36 cellular contexts compared by ENCODE assay signal in the genomic region with DNA sequence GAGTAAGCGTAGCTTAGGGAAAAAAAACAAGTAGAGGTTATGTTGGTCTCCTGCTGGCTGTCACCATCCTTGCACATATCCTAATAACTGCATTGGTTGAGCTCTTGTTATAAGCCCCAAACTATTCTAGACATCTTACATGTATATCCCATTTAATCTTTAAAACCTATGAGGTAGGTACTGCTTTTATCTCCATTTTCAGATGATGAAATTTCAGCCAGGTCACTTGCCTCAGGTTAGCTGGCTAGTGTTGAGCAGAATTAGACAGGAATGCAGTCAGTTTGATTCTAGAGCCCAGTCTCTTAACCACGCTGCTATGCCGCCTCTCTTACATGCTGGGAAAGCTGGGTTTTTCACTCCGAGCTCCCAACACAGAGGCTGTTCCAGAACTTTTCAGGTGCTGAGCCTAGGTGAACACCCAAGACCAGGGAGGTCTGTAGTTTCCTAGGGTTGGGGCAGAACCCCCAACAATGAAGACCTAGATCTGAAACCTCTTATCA.
"Had no signal": no experiment of that assay in that cellular context is flagged by ENCODE, and none has a peak within 500 bp of the region (broad histone marks: within the 10 kb centered on the region; RNA-seq: fewer than 3 reads in every experiment).

No MANE protein-coding gene starts in this region.

- H3K4me3 ChIP-seq: breast epithelium, cardiac muscle cell, coronary artery, dorsolateral prefrontal cortex, esophagus muscularis mucosa, gastrocnemius medialis, heart left ventricle had no signal

- H3K36me3 ChIP-seq: breast epithelium, cardiac muscle cell, gastrocnemius medialis had no signal

- H3K27me3 ChIP-seq: breast epithelium, cardiac muscle cell, dorsolateral prefrontal cortex, esophagus muscularis mucosa, foreskin keratinocyte, gastrocnemius medialis, heart left ventricle had no signal

- ATAC-seq: activated T-cell treated with anti-CD3 and anti-CD28 coated beads, Interleukin-2, amount 50 U/mL, for 72 hours; foreskin keratinocyte; gastrocnemius medialis; heart left ventricle; T-cell; WTC11 had no signal

- H3K9me3 Mint-ChIP-seq: activated CD4-positive, alpha-beta memory T cell treated with anti-CD3 and anti-CD28 coated beads, Interleukin-2, amount 10 ng/mL, durations not matched to agents 7 days and 5 days; activated CD4-positive, alpha-beta T cell treated with anti-CD3 and anti-CD28 coated beads, Interleukin-2, amount 10 ng/mL, durations not matched to agents 7 days and 5 days; activated T-cell treated with anti-CD3 and anti-CD28 coated beads, Interleukin-2, amount 50 U/mL, for 24 hours; activated T-cell treated with anti-CD3 and anti-CD28 coated beads, Interleukin-2, amount 50 U/mL, for 72 hours; brain; dendritic cell treated with granulocyte-macrophage colony-stimulating factor and Interleukin-4, amounts not matched to agents 40 ng/mL and 50 ng/mL, for 4 days; endodermal cell; T-cell; T-helper 1 cell treated with Interleukin-12 subunit alpha and Interleukin-12 subunit beta and Interleukin-4 antibody, amounts not matched to agents 30 μg/mL and 1 μg/mL, for 36 hours; T-helper 2 cell treated with Interferon-gamma antibody and Interleukin-4, amounts not matched to agents 5 μg/mL and 100 μg/mL, for 36 hours; WTC11 had no signal

- H3K4me3 Mint-ChIP-seq: activated CD4-positive, alpha-beta memory T cell treated with anti-CD3 and anti-CD28 coated beads, Interleukin-2, amount 10 ng/mL, durations not matched to agents 7 days and 5 days; activated CD4-positive, alpha-beta T cell treated with anti-CD3 and anti-CD28 coated beads, Interleukin-2, amount 10 ng/mL, durations not matched to agents 7 days and 5 days; activated naive CD8-positive, alpha-beta T cell; activated T-cell treated with anti-CD3 and anti-CD28 coated beads, Interleukin-2, amount 50 U/mL, for 24 hours; activated T-cell treated with anti-CD3 and anti-CD28 coated beads, Interleukin-2, amount 50 U/mL, for 72 hours; brain; dendritic cell treated with granulocyte-macrophage colony-stimulating factor and Interleukin-4, amounts not matched to agents 40 ng/mL and 50 ng/mL, for 4 days; endodermal cell; T-cell; T-helper 1 cell treated with Interleukin-12 subunit alpha and Interleukin-12 subunit beta and Interleukin-4 antibody, amounts not matched to agents 30 μg/mL and 1 μg/mL, for 36 hours; T-helper 2 cell treated with Interferon-gamma antibody and Interleukin-4, amounts not matched to agents 5 μg/mL and 100 μg/mL, for 36 hours; WTC11 had no signal

- H3K27ac Mint-ChIP-seq: activated CD4-positive, alpha-beta memory T cell treated with anti-CD3 and anti-CD28 coated beads, Interleukin-2, amount 10 ng/mL, durations not matched to agents 7 days and 5 days; activated CD4-positive, alpha-beta T cell treated with anti-CD3 and anti-CD28 coated beads, Interleukin-2, amount 10 ng/mL, durations not matched to agents 7 days and 5 days; activated naive CD8-positive, alpha-beta T cell; activated T-cell treated with anti-CD3 and anti-CD28 coated beads, Interleukin-2, amount 50 U/mL, for 24 hours; activated T-cell treated with anti-CD3 and anti-CD28 coated beads, Interleukin-2, amount 50 U/mL, for 72 hours; dendritic cell treated with granulocyte-macrophage colony-stimulating factor and Interleukin-4, amounts not matched to agents 40 ng/mL and 50 ng/mL, for 4 days; endodermal cell; T-cell; T-helper 1 cell treated with Interleukin-12 subunit alpha and Interleukin-12 subunit beta and Interleukin-4 antibody, amounts not matched to agents 30 μg/mL and 1 μg/mL, for 36 hours; T-helper 2 cell treated with Interferon-gamma antibody and Interleukin-4, amounts not matched to agents 5 μg/mL and 100 μg/mL, for 36 hours; WTC11 had no signal

- H3K27ac ChIP-seq: breast epithelium, cardiac muscle cell, coronary artery, esophagus muscularis mucosa, foreskin keratinocyte, gastrocnemius medialis, heart left ventricle, VCaP had no signal

- H3K9me3 ChIP-seq: breast epithelium, esophagus muscularis mucosa, gastrocnemius medialis, heart left ventricle had no signal

- DNase-seq: activated CD4-positive, alpha-beta memory T cell treated with anti-CD3 and anti-CD28 coated beads, Interleukin-2, amount 10 ng/mL, durations not matched to agents 7 days and 5 days; activated CD4-positive, alpha-beta T cell treated with anti-CD3 and anti-CD28 coated beads for 1 hour; activated CD4-positive, alpha-beta T cell treated with anti-CD3 and anti-CD28 coated beads for 4 hours; activated CD4-positive, alpha-beta T cell treated with anti-CD3 and anti-CD28 coated beads, Interleukin-2, amount 10 ng/mL, durations not matched to agents 7 days and 5 days; activated CD4-positive, alpha-beta T cell treated with anti-CD3 and anti-CD28 coated beads, Interleukin-2, amount 50 U/mL, for 4 hours; activated CD8-positive, alpha-beta memory T cell treated with anti-CD3 and anti-CD28 coated beads, Interleukin-2, amount 50 U/mL, for 48 hours; activated gamma-delta T cell; activated naive CD4-positive, alpha-beta T cell; activated naive CD4-positive, alpha-beta T cell treated with anti-CD3 and anti-CD28 coated beads, Interleukin-2, amount 50 U/mL, for 16 hours; activated T-cell treated with anti-CD3 and anti-CD28 coated beads for 4 hours; activated T-cell treated with anti-CD3 and anti-CD28 coated beads, Interleukin-2, amount 50 U/mL, for 24 hours; activated T-cell treated with anti-CD3 and anti-CD28 coated beads, Interleukin-2, amount 50 U/mL, for 72 hours; amniotic stem cell; anterior cingulate cortex; central memory CD4-positive, alpha-beta T cell; dorsolateral prefrontal cortex; effector memory CD4-positive, alpha-beta T cell; endodermal cell; erythroblast; foreskin keratinocyte; gastrocnemius medialis; glutamatergic neuron; heart left ventricle; SW 1271; T-cell had no signal

- H3K27me3 Mint-ChIP-seq: activated CD4-positive, alpha-beta memory T cell treated with anti-CD3 and anti-CD28 coated beads, Interleukin-2, amount 10 ng/mL, durations not matched to agents 7 days and 5 days; activated CD4-positive, alpha-beta T cell treated with anti-CD3 and anti-CD28 coated beads, Interleukin-2, amount 10 ng/mL, durations not matched to agents 7 days and 5 days; activated naive CD8-positive, alpha-beta T cell; activated T-cell treated with anti-CD3 and anti-CD28 coated beads, Interleukin-2, amount 50 U/mL, for 24 hours; brain; dendritic cell treated with granulocyte-macrophage colony-stimulating factor and Interleukin-4, amounts not matched to agents 40 ng/mL and 50 ng/mL, for 4 days; T-cell had no signal

- H3K4me1 ChIP-seq: breast epithelium, gastrocnemius medialis had no signal
